18 cellular contexts compared by ENCODE assay signal in genomic region chr18:8217041-8217564, GRCh38.
"Had no signal": no experiment of that assay in that cellular context is flagged by ENCODE, and none has a peak within 500 bp of the region (broad histone marks: within the 10 kb centered on the region; RNA-seq: fewer than 3 reads in every experiment).

No MANE protein-coding gene starts in this region.

- H3K27me3 ChIP-seq: adrenal gland, ovary, tibial artery, uterus had no signal

- H3K27ac ChIP-seq: adrenal gland, epithelial cell of prostate, ovary, tibial artery, uterus had no signal

- H3K4me3 ChIP-seq: adrenal gland, ovary, tibial artery, uterus had no signal

- H3K4me1 ChIP-seq: uterus had no signal

- ATAC-seq: activated CD8-positive, alpha-beta T cell treated with anti-CD3 and anti-CD28 coated beads, Interleukin-2, amount 10 ng/mL, durations not matched to agents 7 days and 5 days; effector memory CD8-positive, alpha-beta T cell; natural killer cell treated with Interleukin-12 subunit alpha and Interleukin-12 subunit beta and Interleukin-15 and Interleukin-18, amount 100 ng/mL, for 72 hours; stimulated activated naive B cell treated with anti-CD40 and anti-IgM and Interleukin-4, amounts not matched to agents 10 μg/mL and 1 μg/mL and 100 μg/mL, for 72 hours had no signal

- FAIRE-seq: TTC549 had no signal

- H3K36me3 ChIP-seq: adrenal gland, ovary, uterus had no signal

- H3K9me3 ChIP-seq: adrenal gland, ovary, tibial artery, uterus had no signal

- DNase-seq: activated CD4-positive, alpha-beta T cell treated with anti-CD3 and anti-CD28 coated beads, Interleukin-2, amount 10 ng/mL, durations not matched to agents 24 days and 14 days; activated CD4-positive, CD25-positive, alpha-beta regulatory T cell; activated CD8-positive, alpha-beta memory T cell treated with anti-CD3 and anti-CD28 coated beads, Interleukin-2, amount 50 U/mL, for 4 hours; activated CD8-positive, alpha-beta T cell treated with anti-CD3 and anti-CD28 coated beads, Interleukin-2, amount 10 ng/mL, durations not matched to agents 7 days and 5 days; activated effector memory CD4-positive, alpha-beta T cell treated with anti-CD3 and anti-CD28 coated beads, Interleukin-2, amount 50 U/mL, for 16 hours; activated T-cell treated with anti-CD3 and anti-CD28 coated beads, Interleukin-2, amount 50 U/mL, for 48 hours; adrenal gland; dermis blood vessel endothelial cell; effector memory CD8-positive, alpha-beta T cell; kidney glomerular epithelial cell; ovary; stimulated activated CD4-positive, alpha-beta T cell treated with anti-CD3 and anti-CD28 coated beads, Interleukin-12 subunit alpha, Interleukin-12 subunit beta, amount 100 ng/mL, for 4 hours; stimulated activated naive B cell treated with anti-CD40 and anti-IgM and Interleukin-4, amounts not matched to agents 10 μg/mL and 1 μg/mL and 100 μg/mL, for 72 hours; tibial artery; uterus had no signal
